Comparison of ENCODE assay signal across 1 cellular context in the genomic region with DNA sequence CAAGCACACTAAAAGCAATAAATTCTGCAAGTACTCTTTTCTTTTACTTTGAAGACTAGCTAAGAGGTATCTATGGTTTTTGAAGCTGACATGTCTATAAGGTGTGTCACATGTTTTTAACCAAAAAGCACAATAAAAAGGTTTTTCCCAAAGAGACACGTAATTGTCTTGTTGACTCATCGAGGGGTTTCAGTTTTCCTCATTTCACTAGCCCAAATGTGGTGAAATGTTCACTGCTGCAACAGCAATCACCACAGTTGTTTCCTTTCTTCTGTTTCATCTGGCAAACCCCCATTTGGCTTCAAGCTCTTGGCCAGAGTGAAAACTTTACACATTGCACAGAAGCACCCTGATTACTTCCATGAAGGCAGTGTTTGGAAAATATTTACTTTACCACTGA.
TF ChIP-seq lines count a peak whose summit lies in the region.

No MANE protein-coding gene starts in this region.

TF ChIP-seq in SK-N-SH, 30 proteins besides CTCF, POLR2A, EP300 and RAD21:
- no peak for TF ChIP-seq EZH2phosphoT487 (IDR thresholded peaks at IDR 0.05; ENCODE audit: borderline replicate concordance, low read depth)
- no peak for TF ChIP-seq ELF1 (IDR thresholded peaks at IDR 0.05)
- no peak for TF ChIP-seq NFIC (IDR thresholded peaks at IDR 0.05; ENCODE audit: borderline replicate concordance)
- no peak for TF ChIP-seq TAF1 (IDR thresholded peaks at IDR 0.05; ENCODE audit: borderline replicate concordance, low read depth, low read length)
